10 cellular contexts compared by ENCODE assay signal in the genomic region with DNA sequence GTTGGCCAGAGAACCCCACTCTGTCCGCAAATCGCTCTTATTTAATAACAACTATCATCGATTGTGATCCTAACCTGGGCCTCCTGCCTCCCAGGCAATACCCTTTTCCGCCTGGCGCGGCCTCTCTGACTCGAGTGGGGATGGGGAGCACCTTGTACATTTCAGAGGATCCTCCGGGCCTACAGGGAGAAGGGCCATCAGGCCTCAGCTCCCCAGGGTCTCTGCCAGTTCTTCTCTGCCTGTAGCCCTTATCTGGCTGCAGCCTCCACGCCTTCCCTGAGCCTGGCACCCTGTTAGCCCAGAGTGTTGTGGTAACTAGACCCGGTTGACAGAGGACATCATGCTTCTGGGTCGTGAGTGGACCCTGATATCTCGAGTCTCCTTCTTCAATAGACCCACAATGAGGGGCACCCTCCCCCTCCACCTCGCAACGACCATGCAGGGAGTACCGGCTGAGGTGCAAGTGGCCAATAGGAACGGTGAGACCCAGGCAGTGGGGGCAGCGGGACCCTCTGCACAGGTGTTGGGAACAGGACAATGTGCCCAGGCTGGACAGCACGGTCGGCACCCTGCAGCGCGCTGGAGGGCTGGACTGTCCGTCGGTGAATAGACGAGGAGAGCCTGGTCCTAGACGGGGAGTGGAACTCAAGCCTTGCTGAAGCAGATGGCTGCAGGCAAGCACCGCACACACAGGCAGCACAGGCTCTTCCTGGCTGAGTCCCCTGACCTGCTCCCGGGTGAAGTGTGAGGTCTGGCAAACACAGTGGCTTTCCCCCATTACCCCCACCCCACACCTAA. TPM values are rescaled to one million over a fixed set of nuclear protein-coding genes. Genes with fewer than 3 reads are reported as not detected.
DNase-seq lines count a peak whose midpoint lies in the region; ATAC-seq and TF ChIP-seq lines count a peak whose summit lies in the region.
"Had no signal": no experiment of that assay in that cellular context is flagged by ENCODE, and none has a peak within 500 bp of the region (broad histone marks: within the 10 kb centered on the region; RNA-seq: fewer than 3 reads in every experiment).

No MANE protein-coding gene starts in this region.

- WGBS in endodermal cell (ENCODE audit: insufficient coverage in 1 of 2, insufficient read length in 1 of 2), 2 experiments, result 83 to 84% methylated on average over 24 to 27 of the region's 27 CpGs
- WGBS in gastroesophageal sphincter (ENCODE audit: low coverage in 1 of 2), 2 donors, result 24 to 34% methylated on average over 6 to 11 of the region's 27 CpGs

- peak overlapping the region; percentile 70 to 86 (median 76) for H3K4me3 Mint-ChIP-seq in CD8-positive, alpha-beta memory T cell
- H3K4me3 Mint-ChIP-seq in endodermal cell (peak overlapping the region; percentile 62), neural crest cell (peak overlapping the region; percentile 68)

- peaks cover 14% of the 10 kb centered on the region for H3K27me3 ChIP-seq in CD8-positive, alpha-beta memory T cell (ENCODE audit: insufficient read depth, low read length, poor library complexity, severe bottlenecking)
- peaks cover 62% of the 10 kb centered on the region for H3K27me3 ChIP-seq in NT2/D1 (ENCODE audit: insufficient read depth, insufficient read length)
- H3K27me3 ChIP-seq in endodermal cell (ENCODE audit: control insufficient read depth, insufficient read depth, low read length, poor library complexity, severe bottlenecking), result peaks cover 44% of the 10 kb centered on the region
- peaks cover 93% of the 10 kb centered on the region for H3K27me3 ChIP-seq in gastroesophageal sphincter

- H3K9me3 Mint-ChIP-seq in CD8-positive, alpha-beta memory T cell, result no peaks in the 10 kb centered on the region
- no peaks in the 10 kb centered on the region for H3K9me3 Mint-ChIP-seq in endodermal cell
- no peaks in the 10 kb centered on the region for H3K9me3 Mint-ChIP-seq in neural crest cell

- no peak for TF ChIP-seq EP300 in gastroesophageal sphincter (IDR thresholded peaks at IDR 0.05)

- peaks cover 43% of the 10 kb centered on the region for H3K4me1 ChIP-seq in CD8-positive, alpha-beta memory T cell (ENCODE audit: insufficient read depth, low read length)
- peaks cover 32% of the 10 kb centered on the region for H3K4me1 ChIP-seq in NT2/D1 (ENCODE audit: insufficient read depth, insufficient read length)
- H3K4me1 ChIP-seq in endodermal cell (ENCODE audit: control insufficient read depth, insufficient read depth, low read length), result peaks cover 4% of the 10 kb centered on the region
- H3K4me1 ChIP-seq in gastroesophageal sphincter, result peaks cover 0 to 16% (median 9%) of the 10 kb centered on the region in 3 donors

- peaks cover 0 to 2% (median 0%) of the 10 kb centered on the region in 3 donors for H3K36me3 Mint-ChIP-seq in CD8-positive, alpha-beta memory T cell
- H3K36me3 Mint-ChIP-seq in endodermal cell (ENCODE audit: low read depth) (no peaks in the 10 kb centered on the region), neural crest cell (ENCODE audit: low read depth) (no peaks in the 10 kb centered on the region)

- TF ChIP-seq CTCF in endodermal cell (conservative IDR thresholded peaks at IDR 0.05) (no peak), neural crest cell (conservative IDR thresholded peaks at IDR 0.05) (no peak), gastroesophageal sphincter (IDR thresholded peaks at IDR 0.05) (no peak)

- ATAC-seq in GM21825 (IDR thresholded peaks at IDR 0.05; ENCODE audit: unreplicated experiment) (no peak), gastroesophageal sphincter (no peak)

- H3K36me3 ChIP-seq in CD8-positive, alpha-beta memory T cell (ENCODE audit: insufficient read depth, low read length), result no peaks in the 10 kb centered on the region
- no peaks in the 10 kb centered on the region for H3K36me3 ChIP-seq in NT2/D1 (ENCODE audit: insufficient read depth, insufficient read length, low read length)
- no peaks in the 10 kb centered on the region for H3K36me3 ChIP-seq in endodermal cell (ENCODE audit: control insufficient read depth, insufficient read depth, low read length)
- H3K36me3 ChIP-seq in gastroesophageal sphincter, result no peaks in the 10 kb centered on the region

- no peak for TF ChIP-seq POLR2A in gastroesophageal sphincter (IDR thresholded peaks at IDR 0.05)

- no peak overlapping the region for H3K27ac ChIP-seq in CD8-positive, alpha-beta memory T cell (ENCODE audit: low read depth, low read length)
- H3K27ac ChIP-seq in endodermal cell (ENCODE audit: low read depth, low read length), result no peak overlapping the region
- no peak overlapping the region for H3K27ac ChIP-seq in gastroesophageal sphincter

- peak overlapping the region; percentile 33 for H3K4me3 ChIP-seq in CD8-positive, alpha-beta memory T cell (ENCODE audit: low read length)
- H3K4me3 ChIP-seq in NT2/D1 (ENCODE audit: insufficient read length, low read depth) (peak overlapping the region; percentile 49), endodermal cell (ENCODE audit: low read length) (peak overlapping the region; percentile 67), gastroesophageal sphincter (peak overlapping the region in 1 of 2 donors; percentile 36)

- peaks cover 57 to 73% (median 62%) of the 10 kb centered on the region in 3 donors for H3K4me1 Mint-ChIP-seq in CD8-positive, alpha-beta memory T cell
- H3K4me1 Mint-ChIP-seq in endodermal cell (peaks cover 17% of the 10 kb centered on the region), neural crest cell (peaks cover 38% of the 10 kb centered on the region)

- CTCF ChIA-PET in CD8-positive, alpha-beta memory T cell (lab: Charles Lee), result interaction anchor here (1.1 to 8.1 kb wide), 6 partner anchors 9 to 72 kb away, joined by 3 to 144 read pairs (median 22); no protein-coding TSS in a partner anchor

- no peaks in the 10 kb centered on the region for H3K9me3 ChIP-seq in CD8-positive, alpha-beta memory T cell (ENCODE audit: low read length)
- no peaks in the 10 kb centered on the region for H3K9me3 ChIP-seq in NT2/D1 (ENCODE audit: insufficient read depth, low read length)
- H3K9me3 ChIP-seq in endodermal cell (ENCODE audit: control insufficient read depth, low read length), result no peaks in the 10 kb centered on the region
- no peaks in the 10 kb centered on the region for H3K9me3 ChIP-seq in gastroesophageal sphincter

- POLR2A ChIA-PET in CD8-positive, alpha-beta memory T cell (lab: Charles Lee), result interaction anchor here (0.6 to 2.0 kb wide), 6 partner anchors 10 to 916 kb away, joined by 3 to 6 read pairs (median 3); a partner anchor contains a TSS

- peaks cover 11 to 25% of the 10 kb centered on the region in 2 donors for H3K27me3 Mint-ChIP-seq in CD8-positive, alpha-beta memory T cell
- H3K27me3 Mint-ChIP-seq in endodermal cell (ENCODE audit: insufficient read depth) (peaks cover 76% of the 10 kb centered on the region), neural crest cell (ENCODE audit: low read depth) (peaks cover 40% of the 10 kb centered on the region)

- H3K9ac ChIP-seq in NT2/D1 (ENCODE audit: insufficient read length, low read depth), result peak overlapping the region; percentile 58
- H3K9ac ChIP-seq in endodermal cell (ENCODE audit: extremely low read depth, low read length, poor library complexity, severe bottlenecking), result no peak overlapping the region

- DNase-seq in CD8-positive, alpha-beta memory T cell, result no peak
- no peak for DNase-seq in NT2/D1 (ENCODE audit: low read depth, low spot score)
- DNase-seq in endodermal cell, result no peak
- DNase-seq in neural crest cell (ENCODE audit: low read depth, low spot score), result no peak
- DNase-seq in activated effector memory CD4-positive, alpha-beta T cell treated with Interleukin-2 at 50 U/mL for 16 hours, result no peak
- no peak for DNase-seq in D341Med (ENCODE audit: low spot score)
- DNase-seq: HCEC 1CT had no signal

- H3K27ac Mint-ChIP-seq in CD8-positive, alpha-beta memory T cell, result peak overlapping the region in 6 of 8 donors; percentile 34 to 77 (median 74)
- H3K27ac Mint-ChIP-seq in endodermal cell (no peak overlapping the region), neural crest cell (ENCODE audit: unreplicated experiment) (no peak overlapping the region)

RNA-seq across cellular contexts. Expression of a gene that starts 7.1 kb away (rescaled TPM):
- total RNA-seq in CD8-positive, alpha-beta memory T cell, result 1 to 10 TPM in 1 of 2 experiments, under 1 TPM in 1; 0.85 to 1.3 TPM
- polyA plus RNA-seq in CD8-positive, alpha-beta memory T cell, result 1.9 TPM
- total RNA-seq in endodermal cell (10 to 100 TPM in 1 of 2 donors, 1 to 10 TPM in 1; 9.0 to 15.1 TPM), neural crest cell (3.8 and 6.3 TPM in 2 replicates), gastroesophageal sphincter (1 to 10 TPM in 1 of 4 donors, under 1 TPM in 3; 0.35 to 2.7 (median 0.50) TPM)
- polyA plus RNA-seq in endodermal cell (2013, experiment 1 of 2), result 5.9 TPM
- 4.4 TPM for polyA plus RNA-seq in endodermal cell (2013, experiment 2 of 2)
- total RNA-seq: subcutaneous adipose tissue had no signal

RNA-seq across cellular contexts. Expression of a gene that starts 11.5 kb away (rescaled TPM):
- 1 to 10 TPM; 2.4 to 2.7 TPM for total RNA-seq in CD8-positive, alpha-beta memory T cell
- 205 TPM for polyA plus RNA-seq in CD8-positive, alpha-beta memory T cell
- total RNA-seq in endodermal cell (not detected), neural crest cell (not detected in 2 replicates), gastroesophageal sphincter (under 1 TPM in 1 of 4 donors, not detected in 3; 0.62 TPM)
- not detected for polyA plus RNA-seq in endodermal cell (2013, experiment 1 of 2)
- polyA plus RNA-seq in endodermal cell (2013, experiment 2 of 2), result not detected
- total RNA-seq: subcutaneous adipose tissue had no signal

RNA-seq across cellular contexts. Expression of a gene that starts 43.2 kb away (rescaled TPM):
- total RNA-seq in CD8-positive, alpha-beta memory T cell, result 100 to 1,000 TPM; 355 to 388 TPM
- 7,622 TPM for polyA plus RNA-seq in CD8-positive, alpha-beta memory T cell
- total RNA-seq in endodermal cell (1 to 10 TPM; 3.7 to 4.4 TPM), neural crest cell (not detected in 2 replicates), gastroesophageal sphincter (1 to 10 TPM in 3 of 4 donors, not detected in 1; 1.8 to 2.7 (median 2.2) TPM)
- 0.82 TPM for polyA plus RNA-seq in endodermal cell (2013, experiment 1 of 2)
- polyA plus RNA-seq in endodermal cell (2013, experiment 2 of 2), result not detected

RNA-seq across cellular contexts. Expression of a gene that starts 49.6 kb away (rescaled TPM):
- total RNA-seq in CD8-positive, alpha-beta memory T cell, result not detected
- not detected for polyA plus RNA-seq in CD8-positive, alpha-beta memory T cell
- total RNA-seq in endodermal cell, result 1,000 to 10,000 TPM in 1 of 2 donors, 100 to 1,000 TPM in 1; 867 to 1,041 TPM
- polyA plus RNA-seq in endodermal cell (2013, experiment 1 of 2), result 195 TPM
- polyA plus RNA-seq in endodermal cell (2013, experiment 2 of 2), result 199 TPM
- total RNA-seq in neural crest cell, result 445 and 455 TPM in 2 replicates
- not detected for total RNA-seq in gastroesophageal sphincter
- total RNA-seq: subcutaneous adipose tissue had no signal

RNA-seq across cellular contexts. Expression of a gene that starts 54.6 kb away (rescaled TPM):
- 10 to 100 TPM; 35.2 to 35.8 TPM for total RNA-seq in CD8-positive, alpha-beta memory T cell
- 14.3 TPM for polyA plus RNA-seq in CD8-positive, alpha-beta memory T cell
- total RNA-seq in endodermal cell (10 to 100 TPM; 24.3 to 30.3 TPM), neural crest cell (33.5 and 35.5 TPM in 2 replicates), gastroesophageal sphincter (10 to 100 TPM in 2 of 4 donors, 1 to 10 TPM in 2; 3.7 to 12.1 (median 10.5) TPM)
- polyA plus RNA-seq in endodermal cell (2013, experiment 1 of 2), result 18.5 TPM
- polyA plus RNA-seq in endodermal cell (2013, experiment 2 of 2), result 19.1 TPM

Comparison
In these comparisons a context has a peak if more than half of its experiments do, and no peak if none do; other contexts are left out.
1. H3K27ac Mint-ChIP-seq: peak in CD8-positive, alpha-beta memory T cell (6 of 8); none in endodermal cell (single experiment) and neural crest cell (single experiment).
2. RNA of a gene that starts 43.2 kb away (total RNA-seq): 355 to 388 TPM in CD8-positive, alpha-beta memory T cell; 3.7 to 4.4 TPM in endodermal cell, 1.8 to 2.7 TPM in gastroesophageal sphincter and not detected in neural crest cell; every median in the first group is over 10 times any median in the second.
3. Peak in every context shown above with its lines, with median percentiles within 50 percentile points of each other: H3K4me3 Mint-ChIP-seq.